8 cellular contexts compared by ENCODE assay signal in the genomic region with DNA sequence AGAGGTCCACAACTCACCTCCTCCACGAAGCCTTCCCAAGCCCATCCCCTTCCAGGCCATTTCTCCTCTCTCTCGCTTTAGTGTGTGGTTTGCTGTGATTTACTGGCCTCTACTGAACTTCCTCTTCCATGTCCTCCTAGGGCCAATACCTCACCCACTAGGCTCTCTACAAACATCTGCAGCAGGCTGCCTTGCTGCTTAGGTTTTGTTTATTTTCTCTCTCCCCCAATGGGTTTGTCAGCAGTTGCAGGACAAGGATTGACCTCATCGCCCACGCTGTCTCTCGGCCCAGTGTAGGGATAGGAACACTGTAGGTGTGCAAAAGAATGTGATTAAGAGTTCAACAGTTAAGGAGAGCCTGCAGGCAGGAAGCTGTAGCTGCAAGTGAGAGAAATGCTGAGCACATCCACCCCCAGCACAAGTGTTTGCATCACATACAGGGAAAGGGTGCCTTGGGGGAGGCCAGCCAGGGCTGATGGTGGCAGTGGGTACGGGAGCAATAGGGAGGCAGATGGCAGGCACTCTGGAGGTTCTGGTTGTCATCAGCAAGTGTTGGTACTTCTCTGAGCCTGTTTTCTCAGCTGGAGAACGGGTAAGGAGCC. TPM values are rescaled to one million over a fixed set of nuclear protein-coding genes. Genes with fewer than 3 reads are reported as not detected.
DNase-seq lines count a peak whose midpoint lies in the region; ATAC-seq and TF ChIP-seq lines count a peak whose summit lies in the region.

No MANE protein-coding gene starts in this region.

- H3K4me3 ChIP-seq in AG04450 (ENCODE audit: low read depth, low read length) (0 out of 2 replicates have a peak overlapping the region, but pooled peaks have one; percentile 5), astrocyte of the spinal cord (ENCODE audit: low read depth, low read length) (peak overlapping the region; percentile 48), left lung (no peak overlapping the region)

- TF ChIP-seq CTCF in AG04450 (IDR thresholded peaks at IDR 0.05; ENCODE audit: low read depth, low read length) (peak; percentile 32), astrocyte of the spinal cord (IDR thresholded peaks at IDR 0.05; ENCODE audit: low read depth, low read length) (no peak), left lung (IDR thresholded peaks at IDR 0.05) (no peak)

- ATAC-seq in left lung (no peak), HG03135 (IDR thresholded peaks at IDR 0.05; ENCODE audit: unreplicated experiment) (no peak), HG03025 (IDR thresholded peaks at IDR 0.05; ENCODE audit: low FRiP score, unreplicated experiment) (no peak)

- no peaks in the 10 kb centered on the region; the same call in 1 of the 2 replicates for H3K9me3 ChIP-seq in AG04450 (ENCODE audit: control insufficient read depth, insufficient read depth, low read length)
- no peaks in the 10 kb centered on the region for H3K9me3 ChIP-seq in left lung

- in situ Hi-C loops in astrocyte of the spinal cord (cut with HindIII; ENCODE audit: low sequenced_read_pairs), result no loop called here

- H3K27me3 ChIP-seq in AG04450 (ENCODE audit: control insufficient read depth, insufficient read depth, low read length) (no peaks in the 10 kb centered on the region), left lung (peaks cover 0 to 24% of the 10 kb centered on the region in 2 donors)

- H3K4me1 ChIP-seq in left lung, result peaks cover 0 to 23% of the 10 kb centered on the region in 2 donors

- DNase-seq in AG04450 (ENCODE audit: low read depth, low spot score), result no peak
- peak; percentile 91 for DNase-seq in HuH-7 (ENCODE audit: low spot score)
- DNase-seq in astrocyte of the spinal cord (ENCODE audit: low read depth, low spot score), result peak; percentile 87
- peak; percentile 47 to 49 for DNase-seq in left lung
- no peak for DNase-seq in SW 1271 (lab: John Stamatoyannopoulos, UW)
- DNase-seq in NCI-H2081 treated with DMSO at 0.1 percent for 48 hours (lab: John Stamatoyannopoulos, UW), result no peak

- CTCF ChIA-PET in AG04450 (lab: Charles Lee), result no interaction called here

- POLR2A ChIA-PET in AG04450 (lab: Yijun Ruan, JAX), result interaction anchor here (0.6 kb wide), 1 partner anchor 65 kb away, joined by 4 read pairs; no protein-coding TSS in a partner anchor

- H3K36me3 ChIP-seq in left lung, result no peaks in the 10 kb centered on the region

- intact Hi-C loops in left lung (cut with DNase I), result no loop called here

- peak overlapping the region; percentile 25 for H3K27ac ChIP-seq in AG04450 (ENCODE audit: low read depth, low read length)
- H3K27ac ChIP-seq in left lung, result no peak overlapping the region

RNA-seq across cellular contexts. Expression of gene PC, which starts 1.4 kb away (rescaled TPM):
- 12.1 and 12.6 TPM in 2 replicates for polyA plus RNA-seq in AG04450 (2011; rRNA removed)
- 22.1 and 23.8 TPM in 2 replicates for polyA minus RNA-seq in AG04450 (2011; rRNA and poly(A)+ RNA removed)
- total RNA-seq in left lung, result 10 to 100 TPM; 20.3 to 27.4 TPM

RNA-seq across cellular contexts. Expression of gene C11orf86, which starts 18.3 kb away (rescaled TPM):
- not detected in 2 replicates for polyA plus RNA-seq in AG04450 (2011; rRNA removed)
- polyA minus RNA-seq in AG04450 (2011; rRNA and poly(A)+ RNA removed), result not detected in 2 replicates
- total RNA-seq in left lung, result not detected

Comparison
In these comparisons a context has a peak if more than half of its experiments do, and no peak if none do; other contexts are left out.
1. DNase-seq: peak in HuH-7 (single experiment), astrocyte of the spinal cord (single experiment) and left lung (2 of 2); none in AG04450 (single experiment), SW 1271 (0 of 2) and NCI-H2081 treated with DMSO at 0.1 percent for 48 hours (single experiment).
2. H3K4me3 ChIP-seq: peak in AG04450 (single experiment) and astrocyte of the spinal cord (single experiment); none in left lung (0 of 2).